Comparison of ENCODE assay signal across 28 cellular contexts in genomic region chr20:59622496-59622895, GRCh38. TPM values are rescaled to one million over a fixed set of nuclear protein-coding genes. Genes with fewer than 3 reads are reported as not detected.
"Had no signal": no experiment of that assay in that cellular context is flagged by ENCODE, and none has a peak within 500 bp of the region (broad histone marks: within the 10 kb centered on the region; RNA-seq: fewer than 3 reads in every experiment).

No MANE protein-coding gene starts in this region.

- H3K4me3 ChIP-seq: left lung, lower lobe of right lung, skin epidermis, stomach, suprapubic skin, tibial nerve, uterus had no signal

- H3K27ac ChIP-seq: left lung, lower lobe of right lung, neutrophil, parathyroid adenoma, skin epidermis, stomach, suprapubic skin, tibial nerve, uterus had no signal

- H3K9me3 ChIP-seq: left lung, lower lobe of right lung, neutrophil, suprapubic skin, uterus had no signal

- ATAC-seq: left colon; left lung; lower lobe of right lung; right cardiac atrium; sciatic nerve; stimulated activated naive B cell treated with anti-CD40 and anti-IgM and Interleukin-4, amounts not matched to agents 10 μg/mL and 1 μg/mL and 100 μg/mL, for 72 hours; stimulated activated naive CD8-positive, alpha-beta T cell treated with anti-CD3 and anti-CD28 coated beads, Interleukin-15, Interleukin-2, amounts not matched to agents 100 U/mL and 50 U/mL, for 24 hours had no signal

- H3K27me3 ChIP-seq: tibial nerve, uterus had no signal

- H3K4me1 ChIP-seq: left lung, lower lobe of right lung, parathyroid adenoma, stomach, suprapubic skin, tibial nerve, uterus had no signal

- H3K36me3 ChIP-seq: left lung, lower lobe of right lung, neutrophil, stomach, suprapubic skin, tibial nerve, uterus had no signal

- DNase-seq: head of caudate nucleus; hippocampal formation; kidney glomerular epithelial cell; left colon; left lung; lower lobe of right lung; mammary epithelial cell; mesenchymal stem cell; naive B cell; occipital lobe; retina; right cardiac atrium; stimulated activated CD4-positive, alpha-beta T cell treated with anti-CD3 and anti-CD28 coated beads, Interleukin-12 subunit alpha, Interleukin-12 subunit beta, amount 100 ng/mL, for 4 hours; stimulated activated CD4-positive, alpha-beta T cell treated with anti-CD3 and anti-CD28 coated beads, Interleukin-15, amount 100 ng/mL, for 24 hours; stimulated activated CD4-positive, alpha-beta T cell treated with anti-CD3 and anti-CD28 coated beads, Interleukin-2, amount 100 ng/mL, for 24 hours; stimulated activated CD4-positive, alpha-beta T cell treated with anti-CD3 and anti-CD28 coated beads, Interleukin-4, amount 100 ng/mL, for 1 hour; stimulated activated naive B cell treated with anti-CD40 and anti-IgM and Interleukin-4, amounts not matched to agents 10 μg/mL and 1 μg/mL and 100 μg/mL, for 72 hours; stimulated activated naive CD8-positive, alpha-beta T cell treated with anti-CD3 and anti-CD28 coated beads, Interleukin-15, Interleukin-2, amounts not matched to agents 100 U/mL and 50 U/mL, for 24 hours; stomach; uterus had no signal

- H3K9ac ChIP-seq: parathyroid adenoma had no signal

RNA-seq across cellular contexts. Expression of gene PHACTR3, which starts 18.2 kb away (rescaled TPM):
- total RNA-seq: osteocyte, pulmonary artery endothelial cell, sciatic nerve had no signal
